ENCODE assay signal across 11 cellular contexts in the genomic region with DNA sequence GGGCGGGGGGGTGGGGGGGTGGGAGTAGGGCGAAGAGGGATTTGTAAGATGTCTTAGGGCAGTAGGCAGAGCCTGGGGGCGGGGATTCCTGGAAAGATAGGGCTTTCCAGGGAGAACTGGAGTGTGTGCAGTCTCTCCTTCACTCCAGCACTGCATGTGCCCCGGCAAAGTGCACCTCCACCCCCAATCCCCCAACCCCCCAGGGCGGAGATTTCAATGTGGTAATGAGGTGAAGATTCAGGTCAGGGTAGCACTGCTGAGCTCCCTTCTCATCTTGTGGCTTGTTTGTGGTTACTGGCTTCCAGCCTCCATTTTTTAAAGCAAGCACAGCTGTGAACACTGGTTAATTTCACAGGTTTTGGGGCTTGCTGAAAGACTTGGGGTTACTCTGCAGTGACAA. TPM values are rescaled to one million over a fixed set of nuclear protein-coding genes. Genes with fewer than 3 reads are reported as not detected.
DNase-seq lines count a peak whose midpoint lies in the region; ATAC-seq, FAIRE-seq and TF ChIP-seq lines count a peak whose summit lies in the region.
"Had no signal": no experiment of that assay in that cellular context is flagged by ENCODE, and none has a peak within 500 bp of the region (broad histone marks: within the 10 kb centered on the region; RNA-seq: fewer than 3 reads in every experiment).

No MANE protein-coding gene starts in this region.

- no peak for TF ChIP-seq CTCF in activated CD8-positive, alpha-beta T cell treated with anti-CD3 and anti-CD28 coated beads for 36 hours (IDR thresholded peaks at IDR 0.05)
- TF ChIP-seq CTCF in kidney (IDR thresholded peaks at IDR 0.05; ENCODE audit: borderline replicate concordance, extremely low read depth, insufficient read depth), result no peak
- TF ChIP-seq CTCF in gastrocnemius medialis (IDR thresholded peaks at IDR 0.05 in 4 of 5, conservative IDR thresholded peaks at IDR 0.05 in 1 of 5), result no peak

- intact Hi-C loops in activated CD8-positive, alpha-beta T cell treated with anti-CD3 and anti-CD28 coated beads for 36 hours (cut with micrococcal nuclease), result no loop called here
- intact Hi-C loops in kidney (cut with DNase I), result no loop called here
- intact Hi-C loops in gastrocnemius medialis (cut with DNase I; ENCODE audit: low total_unique reads), result no loop called here

- H3K4me1 Mint-ChIP-seq in activated CD8-positive, alpha-beta T cell treated with anti-CD3 and anti-CD28 coated beads for 36 hours (ENCODE audit: low read depth), result peaks cover 33% of the 10 kb centered on the region

- no peak overlapping the region for H3K4me3 Mint-ChIP-seq in activated CD8-positive, alpha-beta T cell treated with anti-CD3 and anti-CD28 coated beads for 36 hours

- H3K9me3 ChIP-seq in kidney (ENCODE audit: control insufficient read depth in 1 of 2, low read length in 2 of 2) (no peaks in the 10 kb centered on the region), gastrocnemius medialis (no peaks in the 10 kb centered on the region)
- H3K9me3 ChIP-seq: uterus had no signal

- in situ Hi-C loops in gastrocnemius medialis (cut with MboI; ENCODE audit: low sequenced_read_pairs in 4 of 4), result no loop called here

- H3K4me1 ChIP-seq in kidney (ENCODE audit: control insufficient read depth in 1 of 2, insufficient read depth in 1 of 2, low read depth in 1 of 2, low read length in 2 of 2) (no peaks in the 10 kb centered on the region), gastrocnemius medialis (no peaks in the 10 kb centered on the region)
- H3K4me1 ChIP-seq: uterus had no signal

- peaks cover 24% of the 10 kb centered on the region for H3K27me3 Mint-ChIP-seq in activated CD8-positive, alpha-beta T cell treated with anti-CD3 and anti-CD28 coated beads for 36 hours

- H3K4me3 ChIP-seq in kidney (ENCODE audit: low read length in 2 of 2) (no peak overlapping the region), gastrocnemius medialis (no peak overlapping the region)

- FAIRE-seq in kidney (lab: Jason Lieb, UNC), result no peak

- H3K27ac ChIP-seq in kidney (ENCODE audit: low read depth in 2 of 2, low read length in 2 of 2) (no peak overlapping the region), gastrocnemius medialis (no peak overlapping the region)

- CTCF ChIA-PET in activated CD8-positive, alpha-beta T cell treated with anti-CD3 and anti-CD28 coated beads for 36 hours (lab: Charles Lee), result interaction anchor here (1.6 kb wide), 1 partner anchor 79 kb away, joined by 6 read pairs; no protein-coding TSS in a partner anchor

- no peak overlapping the region for H3K9ac ChIP-seq in kidney (ENCODE audit: low read length in 2 of 2)

- ATAC-seq in activated CD8-positive, alpha-beta T cell treated with anti-CD3 and anti-CD28 coated beads for 36 hours, result peak; percentile 67
- ATAC-seq in gastrocnemius medialis (no peak), GM19463 (IDR thresholded peaks at IDR 0.05; ENCODE audit: unreplicated experiment) (no peak), HG02938 (IDR thresholded peaks at IDR 0.05; ENCODE audit: unreplicated experiment) (no peak)
- ATAC-seq: left colon had no signal

- POLR2A ChIA-PET in activated CD8-positive, alpha-beta T cell treated with anti-CD3 and anti-CD28 coated beads for 36 hours (lab: Charles Lee), result interaction anchor here (1.3 to 1.5 kb wide), 3 partner anchors 11 to 43 kb away, joined by 3 to 4 read pairs (median 3); partner anchors contain the start of genes PCED1A and VPS16

- no peak for TF ChIP-seq POLR2A in gastrocnemius medialis (IDR thresholded peaks at IDR 0.05)

- H3K27ac Mint-ChIP-seq in activated CD8-positive, alpha-beta T cell treated with anti-CD3 and anti-CD28 coated beads for 36 hours, result no peak overlapping the region

- no peaks in the 10 kb centered on the region for H3K9me3 Mint-ChIP-seq in activated CD8-positive, alpha-beta T cell treated with anti-CD3 and anti-CD28 coated beads for 36 hours

- no peaks in the 10 kb centered on the region for H3K36me3 Mint-ChIP-seq in activated CD8-positive, alpha-beta T cell treated with anti-CD3 and anti-CD28 coated beads for 36 hours (ENCODE audit: low read depth)

- H3K36me3 ChIP-seq in kidney (ENCODE audit: control insufficient read depth in 1 of 2, insufficient read depth in 2 of 2, low read length in 2 of 2) (no peaks in the 10 kb centered on the region), gastrocnemius medialis (no peaks in the 10 kb centered on the region)
- H3K36me3 ChIP-seq: uterus had no signal

- peaks cover 22 to 38% (median 33%) of the 10 kb centered on the region in 3 donors for H3K27me3 ChIP-seq in gastrocnemius medialis
- H3K27me3 ChIP-seq: uterus had no signal

- DNase-seq in AG20443 (ENCODE audit: low spot score) (peak; percentile 12), H4 (ENCODE audit: low spot score) (peak; percentile 36), kidney (peak; percentile 31), gastrocnemius medialis (no peak), NCI-H345 (lab: John Stamatoyannopoulos, UW) (no peak)
- DNase-seq in activated CD8-positive, alpha-beta T cell treated with anti-CD3 and anti-CD28 coated beads for 36 hours, result peak; percentile 69
- DNase-seq: GDM1, left colon, uterus had no signal

RNA-seq across cellular contexts. Expression of gene TMEM239, which starts 5.9 kb away (rescaled TPM):
- not detected in 2 replicates for total RNA-seq in H4 (2014; rRNA removed; shearing (Covaris generic))
- not detected for total RNA-seq in activated CD8-positive, alpha-beta T cell treated with anti-CD3 and anti-CD28 coated beads for 36 hours
- total RNA-seq in kidney (not detected), gastrocnemius medialis (not detected)
- not detected for polyA plus RNA-seq in kidney (ENCODE audit: insufficient read depth, low read depth, low replicate concordance)
- total RNA-seq: left colon, uterus had no signal

RNA-seq across cellular contexts. Expression of gene C20orf141, which starts 7.3 kb away (rescaled TPM):
- total RNA-seq in H4 (2014; rRNA removed; shearing (Covaris generic)), result not detected in 2 replicates
- total RNA-seq in activated CD8-positive, alpha-beta T cell treated with anti-CD3 and anti-CD28 coated beads for 36 hours, result not detected
- not detected for total RNA-seq in kidney
- polyA plus RNA-seq in kidney (ENCODE audit: insufficient read depth, low read depth, low replicate concordance), result not detected
- not detected for total RNA-seq in gastrocnemius medialis
- total RNA-seq: left colon, uterus had no signal

RNA-seq across cellular contexts. Expression of gene PCED1A, which starts 18.4 kb away (rescaled TPM):
- 10.9 and 24.5 TPM in 2 replicates for total RNA-seq in H4 (2014; rRNA removed; shearing (Covaris generic))
- 10 to 100 TPM; 33.9 to 34.3 TPM for total RNA-seq in activated CD8-positive, alpha-beta T cell treated with anti-CD3 and anti-CD28 coated beads for 36 hours
- total RNA-seq in kidney, result 47.7 TPM
- polyA plus RNA-seq in kidney (ENCODE audit: insufficient read depth, low read depth, low replicate concordance), result 43.6 TPM
- 1 to 10 TPM; 2.6 to 9.3 (median 5.7) TPM for total RNA-seq in gastrocnemius medialis

RNA-seq across cellular contexts. Expression of gene VPS16, which starts 18.5 kb away (rescaled TPM):
- 26.3 and 30.7 TPM in 2 replicates for total RNA-seq in H4 (2014; rRNA removed; shearing (Covaris generic))
- total RNA-seq in activated CD8-positive, alpha-beta T cell treated with anti-CD3 and anti-CD28 coated beads for 36 hours, result 10 to 100 TPM; 34.5 to 38.7 TPM
- total RNA-seq in kidney (38.6 TPM), gastrocnemius medialis (10 to 100 TPM; 17.3 to 26.4 (median 21.6) TPM)
- polyA plus RNA-seq in kidney (ENCODE audit: insufficient read depth, low read depth, low replicate concordance), result 38.8 TPM

RNA-seq across cellular contexts. Expression of gene CPXM1, which starts 21.6 kb away (rescaled TPM):
- not detected in 2 replicates for total RNA-seq in H4 (2014; rRNA removed; shearing (Covaris generic))
- 1 to 10 TPM; 2.0 to 2.9 TPM for total RNA-seq in activated CD8-positive, alpha-beta T cell treated with anti-CD3 and anti-CD28 coated beads for 36 hours
- 5.2 TPM for total RNA-seq in kidney
- 7.1 TPM for polyA plus RNA-seq in kidney (ENCODE audit: insufficient read depth, low read depth, low replicate concordance)
- total RNA-seq in gastrocnemius medialis, result 1 to 10 TPM in 1 of 4 donors, under 1 TPM in 2, not detected in 1; 0.46 to 1.6 (median 0.81) TPM

Comparison
In these comparisons a context has a peak if more than half of its experiments do, and no peak if none do; other contexts are left out.
1. DNase-seq: peak in AG20443 (single experiment), H4 (single experiment), activated CD8-positive, alpha-beta T cell treated with anti-CD3 and anti-CD28 coated beads for 36 hours (single experiment) and kidney (single experiment); none in gastrocnemius medialis (0 of 2) and NCI-H345 (single experiment).